1 cellular context compared by ENCODE assay signal in the genomic region with DNA sequence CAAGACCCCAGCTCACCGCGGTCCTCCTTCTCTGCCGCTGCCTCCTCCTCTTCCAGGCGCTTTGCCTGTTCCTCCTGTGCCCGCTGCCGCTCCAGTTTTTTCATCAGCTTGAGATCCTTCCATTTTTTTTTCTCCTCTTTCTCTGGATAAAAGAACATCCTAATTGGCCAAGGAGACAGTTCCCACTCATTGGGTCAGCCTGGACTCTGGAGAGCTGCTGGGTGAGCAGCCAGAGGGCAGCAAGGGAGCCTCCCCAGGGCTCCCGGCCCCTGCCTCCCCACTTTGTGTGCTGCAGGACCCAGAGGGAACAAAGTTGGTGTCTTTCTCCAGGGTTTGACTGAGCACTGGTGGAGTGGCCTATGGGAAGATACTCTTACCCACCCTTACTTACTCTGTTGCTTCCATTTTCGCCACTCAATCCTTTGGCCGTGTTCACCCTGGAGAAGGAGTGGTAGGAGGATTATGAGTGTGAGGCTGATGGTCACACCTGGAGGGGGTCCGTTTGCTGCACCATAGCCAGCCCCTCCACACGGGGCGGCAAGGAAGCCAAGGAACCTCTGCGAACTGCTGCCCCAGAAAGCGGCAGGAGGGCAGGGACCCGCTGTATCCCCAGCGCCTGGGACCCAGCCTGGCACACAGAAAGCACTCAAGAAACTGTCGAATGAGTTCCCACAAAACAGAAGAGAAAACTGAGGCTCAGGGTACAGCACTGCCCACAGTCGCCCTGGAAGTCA.
TF ChIP-seq lines count a peak whose summit lies in the region.

No MANE protein-coding gene starts in this region.

TF ChIP-seq in H1, 55 proteins besides CTCF, POLR2A, EP300 and RAD21:
- no peak for TF ChIP-seq PHF8 (conservative IDR thresholded peaks at IDR 0.05; ENCODE audit: low read depth, low read length)
- TF ChIP-seq SIX5 (IDR thresholded peaks at IDR 0.05; ENCODE audit: low read depth, low read length): no peak
- TF ChIP-seq HDAC2 (IDR thresholded peaks at IDR 0.05; ENCODE audit: borderline replicate concordance in 1 of 2, low read depth in 2 of 2, low read length in 2 of 2): no peak
- TF ChIP-seq KDM1A (IDR thresholded peaks at IDR 0.05; ENCODE audit: borderline replicate concordance, low read length): no peak
- no peak for TF ChIP-seq RXRA (IDR thresholded peaks at IDR 0.05; ENCODE audit: insufficient read depth, low read depth, low read length)
- TF ChIP-seq SAP30 (IDR thresholded peaks at IDR 0.05; ENCODE audit: insufficient read depth, insufficient replicate concordance, low read length): no peak
- TF ChIP-seq E2F6 (IDR thresholded peaks at IDR 0.05): no peak
- TF ChIP-seq ASH2L (IDR thresholded peaks at IDR 0.05; ENCODE audit: low read length): no peak
- no peak for TF ChIP-seq SP1 (IDR thresholded peaks at IDR 0.05; ENCODE audit: low read depth, low read length)
- no peak for TF ChIP-seq NANOG (IDR thresholded peaks at IDR 0.05; ENCODE audit: insufficient read depth, low read depth, low read length, poor library complexity, severe bottlenecking)
- TF ChIP-seq TAF1 (IDR thresholded peaks at IDR 0.05; ENCODE audit: low read depth, low read length): no peak
- TF ChIP-seq, protein P1, sequence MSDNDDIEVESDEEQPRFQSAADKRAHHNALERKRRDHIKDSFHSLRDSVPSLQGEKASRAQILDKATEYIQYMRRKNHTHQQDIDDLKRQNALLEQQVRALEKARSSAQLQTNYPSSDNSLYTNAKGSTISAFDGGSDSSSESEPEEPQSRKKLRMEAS (IDR thresholded peaks at IDR 0.05): no peak
- no peak for TF ChIP-seq JUN (IDR thresholded peaks at IDR 0.05; ENCODE audit: low read depth, low read length)
- TF ChIP-seq CHD1 (IDR thresholded peaks at IDR 0.05; ENCODE audit: low read depth, low read length): no peak
- TF ChIP-seq CTBP2 (IDR thresholded peaks at IDR 0.05; ENCODE audit: borderline replicate concordance, insufficient read depth, insufficient read length, low read length): no peak
- TF ChIP-seq ZNF274 (IDR thresholded peaks at IDR 0.05; ENCODE audit: borderline replicate concordance, extremely low read depth, low read length): no peak
TF ChIP-seq in H1: peak in this region for 0.
